25 cellular contexts compared by ENCODE assay signal in the genomic region with DNA sequence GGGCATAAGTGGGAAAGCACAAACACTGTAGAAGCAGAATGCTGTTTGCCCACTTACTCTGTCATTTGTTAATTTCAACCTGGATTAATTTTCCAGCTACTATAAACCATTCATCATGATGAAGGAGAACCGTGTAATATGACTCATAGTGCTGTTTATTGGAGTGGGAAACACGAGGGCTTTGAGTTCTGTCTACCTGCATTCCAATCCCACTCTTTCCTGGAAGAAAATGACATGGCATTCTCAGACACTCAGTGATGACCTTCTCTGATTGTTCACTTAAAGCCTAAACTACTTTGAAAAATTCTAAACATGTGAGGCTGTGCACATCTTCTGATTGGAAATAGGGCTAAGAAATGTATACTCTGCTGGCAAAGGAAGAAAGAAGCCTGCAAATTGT.
A peak's percentile ranks its signal among the peaks of the same experiment; 100 is the strongest.
DNase-seq lines count a peak whose midpoint lies in the region; ATAC-seq lines count a peak whose summit lies in the region.
"Had no signal": no experiment of that assay in that cellular context is flagged by ENCODE, and none has a peak within 500 bp of the region (broad histone marks: within the 10 kb centered on the region; RNA-seq: fewer than 3 reads in every experiment).

No MANE protein-coding gene starts in this region.

- H3K4me1 ChIP-seq in neuronal stem cell (ENCODE audit: control insufficient read depth in 2 of 2, insufficient read depth in 1 of 2, low read depth in 1 of 2, low read length in 2 of 2) = peaks cover 0 to 5% of the 10 kb centered on the region in 2 donors
- H3K4me1 ChIP-seq: A549 had no signal

- H2BK15ac ChIP-seq in neuronal stem cell (ENCODE audit: low read length) = no peak overlapping the region

- H3K9ac ChIP-seq in neuronal stem cell (ENCODE audit: low read depth, low read length, poor library complexity) = no peak overlapping the region

- WGBS in neuronal stem cell (ENCODE audit: extremely low coverage in 2 of 2, insufficient read length in 2 of 2, insufficient replicate concordance in 1 of 2), 2 donors = no CpG with 5 or more reads among the region's 2 CpGs

- ATAC-seq in HG03342 (IDR thresholded peaks at IDR 0.05; ENCODE audit: unreplicated experiment) = no peak
- ATAC-seq: A549; CD8-positive, alpha-beta T cell; GM12878 had no signal

- H3K23ac ChIP-seq in neuronal stem cell (ENCODE audit: low read depth, low read length, poor library complexity) = no peak overlapping the region

- H3K27ac ChIP-seq in neuronal stem cell (replicated peaks; ENCODE audit: low read length) = no peak overlapping the region
- H3K27ac ChIP-seq: A549, HL-60, PC-9 had no signal

- no peak overlapping the region for H3K18ac ChIP-seq in neuronal stem cell (ENCODE audit: low read length)

- H3K27me3 ChIP-seq in neuronal stem cell (ENCODE audit: control insufficient read depth in 3 of 3, insufficient read depth in 3 of 3, low read depth in 1 of 3, low read length in 3 of 3) = no peaks in the 10 kb centered on the region

- no peak overlapping the region for H2BK120ac ChIP-seq in neuronal stem cell (ENCODE audit: low read depth, low read length)

- H3K4ac ChIP-seq in neuronal stem cell (ENCODE audit: low read length) = no peak overlapping the region

- no peak overlapping the region for H3K14ac ChIP-seq in neuronal stem cell (ENCODE audit: low read length)

- H2BK5ac ChIP-seq in neuronal stem cell (ENCODE audit: low read length) = no peak overlapping the region

- H3K9me3 ChIP-seq in neuronal stem cell (replicated peaks in 1 of 2; ENCODE audit: control insufficient read depth in 2 of 2, insufficient read depth in 1 of 2, low read depth in 1 of 2, low read length in 2 of 2) = no peaks in the 10 kb centered on the region
- H3K9me3 ChIP-seq: A549 had no signal

- H3K79me1 ChIP-seq in neuronal stem cell (ENCODE audit: low read depth, low read length) = no peaks in the 10 kb centered on the region

- H4K8ac ChIP-seq in neuronal stem cell (ENCODE audit: low read depth, low read length) = no peak overlapping the region

- DNase-seq in H4 (ENCODE audit: low spot score) (peak; percentile 16), astrocyte of the hippocampus (ENCODE audit: low read depth, low spot score) (peak; percentile 29), glomerular visceral epithelial cell (ENCODE audit: extremely low spot score) (peak; percentile 20), renal cortical epithelial cell (ENCODE audit: low read depth) (peak; percentile 52), head of caudate nucleus (no peak), neuronal stem cell (ENCODE audit: low spot score) (no peak)
- DNase-seq: AML-193; C1 segment of cervical spinal cord; CD8-positive, alpha-beta T cell; DMS 273 treated with DMSO at 0.1 percent for 48 hours; DMS79; EL; GDM1; H7; NCI-H1092; NCI-H1694 treated with DMSO at 0.1 percent for 48 hours; NCI-H2081; NCI-H2227 treated with DMSO at 0.1 percent for 48 hours; NCI-H526 treated with DMSO at 0.1 percent for 48 hours; PC-9; SHP77 had no signal

- H2AK5ac ChIP-seq in neuronal stem cell (ENCODE audit: low read depth, low read length) = no peak overlapping the region

- no peak overlapping the region for H4K91ac ChIP-seq in neuronal stem cell (ENCODE audit: low read depth, low read length, poor library complexity)

- H3K4me3 ChIP-seq in neuronal stem cell (ENCODE audit: low read length in 2 of 2) = no peak overlapping the region
- H3K4me3 ChIP-seq: A549, GM12878, PC-9 had no signal

- no peaks in the 10 kb centered on the region for H3K36me3 ChIP-seq in neuronal stem cell (replicated peaks in 1 of 2; ENCODE audit: control insufficient read depth in 2 of 2, insufficient read depth in 2 of 2, low read length in 2 of 2)

- H3K4me2 ChIP-seq in neuronal stem cell (ENCODE audit: insufficient read depth, low read length, poor library complexity, severe bottlenecking) = no peak overlapping the region
- H3K4me2 ChIP-seq: A549, PC-9 had no signal

- H2BK12ac ChIP-seq in neuronal stem cell (ENCODE audit: low read length) = no peak overlapping the region

- intact Hi-C loops in head of caudate nucleus (cut with DNase I) = no loop called here

- H2AFZ ChIP-seq in neuronal stem cell (ENCODE audit: low read length) = no peak overlapping the region
- H2AFZ ChIP-seq: PC-9 had no signal

Comparison
In these comparisons a context has a peak if more than half of its experiments do, and no peak if none do; other contexts are left out.
1. DNase-seq: peak in H4 (single experiment), astrocyte of the hippocampus (single experiment), glomerular visceral epithelial cell (single experiment) and renal cortical epithelial cell (single experiment); none in head of caudate nucleus (0 of 42) and neuronal stem cell (single experiment).